In genomic region chr7:151925446-151926335, GRCh38 we compare ENCODE assay signal across 1 cellular context.
TF ChIP-seq lines count a peak whose summit lies in the region.

No MANE protein-coding gene starts in this region.

TF ChIP-seq in GM12878, 131 proteins besides CTCF, POLR2A, EP300 and RAD21:
- TF ChIP-seq ATF2 (IDR thresholded peaks at IDR 0.05; ENCODE audit: low read length) (peak; percentile 47; the same call in 1 of the 2 replicates), EGR1 (IDR thresholded peaks at IDR 0.05; ENCODE audit: borderline replicate concordance in 1 of 2, low read depth in 2 of 2, low read length in 2 of 2) (no peak), JUNB (IDR thresholded peaks at IDR 0.05) (peak; percentile 35; the same call in 1 of the 2 replicates), PKNOX1 (IDR thresholded peaks at IDR 0.05) (0 out of 2 replicates have a peak, but pooled peaks have one; percentile 10), ZNF274 (IDR thresholded peaks at IDR 0.05; ENCODE audit: insufficient read depth, insufficient read length) (no peak), ETV6 (conservative IDR thresholded peaks at IDR 0.05 in 1 of 2, IDR thresholded peaks at IDR 0.05 in 1 of 2; ENCODE audit: borderline replicate concordance in 1 of 2, low read depth in 1 of 2) (no peak), RUNX3 (IDR thresholded peaks at IDR 0.05; ENCODE audit: low read length) (no peak), ZNF207 (IDR thresholded peaks at IDR 0.05; ENCODE audit: borderline replicate concordance) (no peak), YY1 (IDR thresholded peaks at IDR 0.05; ENCODE audit: low read depth, low read length) (peak; percentile 78), ZZZ3 (IDR thresholded peaks at IDR 0.05; ENCODE audit: control insufficient read depth, insufficient read length, low read depth) (no peak), TCF3 (IDR thresholded peaks at IDR 0.05; ENCODE audit: borderline replicate concordance, insufficient read depth, low read depth, low read length) (no peak), CBX5 (IDR thresholded peaks at IDR 0.05; ENCODE audit: low read depth) (no peak), E2F4 (IDR thresholded peaks at IDR 0.05; ENCODE audit: low read depth, low read length) (no peak), NFIC (IDR thresholded peaks at IDR 0.05; ENCODE audit: low read depth, low read length) (peak; percentile 48; the same call in 1 of the 2 replicates), MTA3 (IDR thresholded peaks at IDR 0.05; ENCODE audit: borderline replicate concordance, low read length) (no peak), SKIL (IDR thresholded peaks at IDR 0.05; ENCODE audit: low read depth, poor library complexity, severe bottlenecking) (no peak)
